ENCODE assay signal across 12 cellular contexts in genomic region chr12:110234197-110235154, GRCh38. TPM values are rescaled to one million over a fixed set of nuclear protein-coding genes. Genes with fewer than 3 reads are reported as not detected.
DNase-seq lines count a peak whose midpoint lies in the region; ATAC-seq and TF ChIP-seq lines count a peak whose summit lies in the region.
"Had no signal": no experiment of that assay in that cellular context is flagged by ENCODE, and none has a peak within 500 bp of the region (broad histone marks: within the 10 kb centered on the region; RNA-seq: fewer than 3 reads in every experiment).

No MANE protein-coding gene starts in this region.

- no peaks in the 10 kb centered on the region for H3K27me3 ChIP-seq in prostate gland (replicated peaks; ENCODE audit: insufficient read depth)

- no TSS peak for BruUV-seq in OCI-LY7 (replicated peaks; lab: Mats Ljungman, UMichigan)

- no peaks in the 10 kb centered on the region for H3K4me1 Mint-ChIP-seq in activated naive CD8-positive, alpha-beta T cell treated with anti-CD3 and anti-CD28 coated beads for 36 hours
- no peaks in the 10 kb centered on the region for H3K4me1 Mint-ChIP-seq in activated T-cell treated with anti-CD3 and anti-CD28 coated beads, Interleukin-2, amount 50 U/mL, for 72 hours (ENCODE audit: low read depth)

- WGBS in prostate gland: 36% methylated on average over 6 of the region's 6 CpGs

- peaks cover 2% of the 10 kb centered on the region for H3K36me3 Mint-ChIP-seq in activated naive CD8-positive, alpha-beta T cell treated with anti-CD3 and anti-CD28 coated beads for 36 hours
- H3K36me3 Mint-ChIP-seq in activated T-cell treated with anti-CD3 and anti-CD28 coated beads, Interleukin-2, amount 50 U/mL, for 72 hours (ENCODE audit: insufficient read depth in 2 of 2): no peaks in the 10 kb centered on the region

- H3K36me3 ChIP-seq in OCI-LY7 (ENCODE audit: insufficient read depth, low read length) (no peaks in the 10 kb centered on the region), prostate gland (no peaks in the 10 kb centered on the region)

- H3K4me2 ChIP-seq in OCI-LY7 (ENCODE audit: low read length): no peak overlapping the region

- H3K9me3 Mint-ChIP-seq in activated naive CD8-positive, alpha-beta T cell treated with anti-CD3 and anti-CD28 coated beads for 36 hours: no peaks in the 10 kb centered on the region
- no peaks in the 10 kb centered on the region for H3K9me3 Mint-ChIP-seq in activated T-cell treated with anti-CD3 and anti-CD28 coated beads, Interleukin-2, amount 50 U/mL, for 72 hours

- H3K9me3 ChIP-seq in OCI-LY7 (ENCODE audit: low read length) (no peaks in the 10 kb centered on the region), prostate gland (no peaks in the 10 kb centered on the region)

- H3K79me2 ChIP-seq in OCI-LY7 (ENCODE audit: insufficient read depth, low read depth, low read length): no peaks in the 10 kb centered on the region

- ATAC-seq in activated T-cell treated with anti-CD3 and anti-CD28 coated beads, Interleukin-2, amount 50 U/mL, for 72 hours (replicated peaks in 1 of 2): no peak
- ATAC-seq: activated CD4-positive, CD25-positive, alpha-beta regulatory T cell treated with anti-CD3 and anti-CD28 coated beads, Interleukin-2, amount 50 U/mL, for 24 hours had no signal

- TF ChIP-seq POLR2A in prostate gland (IDR thresholded peaks at IDR 0.05): no peak

- no peaks in the 10 kb centered on the region for H4K20me1 ChIP-seq in OCI-LY7 (ENCODE audit: insufficient read depth, low read length)

- TF ChIP-seq CTCF in OCI-LY7 (conservative IDR thresholded peaks at IDR 0.05; ENCODE audit: low read length) (no peak), fibroblast of the aortic adventitia (IDR thresholded peaks at IDR 0.05; ENCODE audit: insufficient read depth, low read length) (no peak), prostate gland (IDR thresholded peaks at IDR 0.05) (no peak)

- POLR2A ChIA-PET in OCI-LY7 (lab: Charles Lee): interaction anchor here (0.7 kb wide), 1 partner anchor 14 kb away, joined by 3 read pairs; no protein-coding TSS in a partner anchor

- no peaks in the 10 kb centered on the region for H3K9me2 ChIP-seq in OCI-LY7 (ENCODE audit: insufficient read depth, low read length)

- peak; percentile 10 for DNase-seq in DMS153 treated with DMSO at 0.1 percent for 48 hours (lab: John Stamatoyannopoulos, UW; ENCODE audit: unreplicated experiment)
- no peak for DNase-seq in OCI-LY7 (ENCODE audit: low spot score)
- peak; percentile 36 for DNase-seq in fibroblast of the aortic adventitia (ENCODE audit: low read depth)
- no peak for DNase-seq in prostate gland (ENCODE audit: low spot score)
- no peak for DNase-seq in NCI-H1694 (lab: John Stamatoyannopoulos, UW)
- DNase-seq in activated naive CD8-positive, alpha-beta T cell treated with anti-CD3 and anti-CD28 coated beads for 36 hours: no peak
- no peak for DNase-seq in activated T-cell treated with anti-CD3 and anti-CD28 coated beads, Interleukin-2, amount 50 U/mL, for 72 hours
- no peak for DNase-seq in NK-92 treated with Interleukin-12 subunit alpha and Interleukin-12 subunit beta, amount 100 ng/mL, for 24 hours (lab: John Stamatoyannopoulos, UW)
- DNase-seq: activated gamma-delta T cell treated with Interleukin-2 at 50 U/mL for 16 hours, COR-L47, NCI-H1105 treated with DMSO at 0.1 percent for 48 hours had no signal

- H3K4me1 ChIP-seq in OCI-LY7 (ENCODE audit: insufficient read depth, low read length, poor library complexity, severe bottlenecking): peaks cover 6% of the 10 kb centered on the region
- no peaks in the 10 kb centered on the region for H3K4me1 ChIP-seq in prostate gland (replicated peaks)

- H3K27me3 Mint-ChIP-seq in activated naive CD8-positive, alpha-beta T cell treated with anti-CD3 and anti-CD28 coated beads for 36 hours: no peaks in the 10 kb centered on the region
- H3K27me3 Mint-ChIP-seq in activated T-cell treated with anti-CD3 and anti-CD28 coated beads, Interleukin-2, amount 50 U/mL, for 72 hours (ENCODE audit: low read depth): no peaks in the 10 kb centered on the region

- CTCF ChIA-PET in OCI-LY7 (lab: Charles Lee; ENCODE audit: unreplicated experiment): interaction anchor here (1.2 kb wide), 1 partner anchor 10 kb away, joined by 3 read pairs; no protein-coding TSS in a partner anchor

- no peak overlapping the region for H3K4me3 Mint-ChIP-seq in activated naive CD8-positive, alpha-beta T cell treated with anti-CD3 and anti-CD28 coated beads for 36 hours
- no peak overlapping the region for H3K4me3 Mint-ChIP-seq in activated T-cell treated with anti-CD3 and anti-CD28 coated beads, Interleukin-2, amount 50 U/mL, for 72 hours

- H3K27ac ChIP-seq in OCI-LY7 (ENCODE audit: low read depth, low read length, poor library complexity, severe bottlenecking): no peak overlapping the region
- peak overlapping the region; percentile 6 to 28 for H3K27ac ChIP-seq in prostate gland

- 0 out of 2 replicates have a peak overlapping the region, but pooled peaks have one; percentile 19 for H2AFZ ChIP-seq in OCI-LY7 (ENCODE audit: low read length)

- H3K4me3 ChIP-seq in OCI-LY7 (ENCODE audit: low read depth, low read length, poor library complexity, severe bottlenecking) (no peak overlapping the region), fibroblast of the aortic adventitia (ENCODE audit: low read depth, low read length) (no peak overlapping the region), prostate gland (no peak overlapping the region)

- intact Hi-C loops in OCI-LY7 (cut with micrococcal nuclease; ENCODE audit: unreplicated experiment): no loop called here
- intact Hi-C loops in prostate gland (cut with DNase I): no loop called here

- no peak overlapping the region for H3K27ac Mint-ChIP-seq in activated naive CD8-positive, alpha-beta T cell treated with anti-CD3 and anti-CD28 coated beads for 36 hours
- H3K27ac Mint-ChIP-seq in activated T-cell treated with anti-CD3 and anti-CD28 coated beads, Interleukin-2, amount 50 U/mL, for 72 hours: no peak overlapping the region

RNA-seq across cellular contexts. Expression of gene ATP2A2, which starts 46.6 kb away (rescaled TPM):
- total RNA-seq in OCI-LY7 (2014; rRNA removed; shearing (Covaris generic)): 84.1 and 93.5 TPM in 2 replicates
- 166 and 178 TPM in 2 replicates for total RNA-seq in OCI-LY7 (2022)
- 99.7 and 139 TPM in 2 replicates for total RNA-seq in fibroblast of the aortic adventitia (ENCODE audit: low replicate concordance)
- 100 to 1,000 TPM; 121 to 209 TPM for total RNA-seq in prostate gland
- 100 to 1,000 TPM; 148 to 151 TPM for total RNA-seq in activated naive CD8-positive, alpha-beta T cell treated with anti-CD3 and anti-CD28 coated beads for 36 hours
- 100 to 1,000 TPM; 106 to 127 TPM for total RNA-seq in activated T-cell treated with anti-CD3 and anti-CD28 coated beads, Interleukin-2, amount 50 U/mL, for 72 hours

Comparison
In these comparisons a context has a peak if more than half of its experiments do, and no peak if none do; other contexts are left out.
1. DNase-seq: peak in DMS153 treated with DMSO at 0.1 percent for 48 hours (single experiment) and fibroblast of the aortic adventitia (single experiment); none in OCI-LY7 (single experiment), prostate gland (single experiment), NCI-H1694 (single experiment), activated naive CD8-positive, alpha-beta T cell treated with anti-CD3 and anti-CD28 coated beads for 36 hours (single experiment), activated T-cell treated with anti-CD3 and anti-CD28 coated beads, Interleukin-2, amount 50 U/mL, for 72 hours (0 of 2) and NK-92 treated with Interleukin-12 subunit alpha and Interleukin-12 subunit beta, amount 100 ng/mL, for 24 hours (single experiment).